In genomic region chr17:80295559-80295958, GRCh38 we compare ENCODE assay signal across 21 cellular contexts. TPM values are rescaled to one million over a fixed set of nuclear protein-coding genes. Genes with fewer than 3 reads are reported as not detected.
DNase-seq lines count a peak whose midpoint lies in the region; ATAC-seq and TF ChIP-seq lines count a peak whose summit lies in the region.
"Had no signal": no experiment of that assay in that cellular context is flagged by ENCODE, and none has a peak within 500 bp of the region (broad histone marks: within the 10 kb centered on the region; RNA-seq: fewer than 3 reads in every experiment).

No MANE protein-coding gene starts in this region.

- H4K20me1 ChIP-seq in hepatocyte (ENCODE audit: insufficient read depth, poor library complexity, severe bottlenecking) = no peaks in the 10 kb centered on the region

- H3K36me3 Mint-ChIP-seq in activated CD4-positive, alpha-beta T cell treated with anti-CD3 and anti-CD28 coated beads for 36 hours (ENCODE audit: low read depth) = peaks cover 78% of the 10 kb centered on the region
- H3K36me3 Mint-ChIP-seq in stimulated activated naive CD8-positive, alpha-beta T cell treated with anti-CD3 and anti-CD28 coated beads, Interleukin-15, Interleukin-2, amounts not matched to agents 100 ng/mL and 50 ng/mL, for 24 hours (ENCODE audit: low read depth) = peaks cover 75% of the 10 kb centered on the region
- peaks cover 8% of the 10 kb centered on the region for H3K36me3 Mint-ChIP-seq in natural killer cell

- H3K9me3 ChIP-seq in hepatocyte (ENCODE audit: low read depth) = no peaks in the 10 kb centered on the region
- no peaks in the 10 kb centered on the region for H3K9me3 ChIP-seq in upper lobe of left lung
- H3K9me3 ChIP-seq: Peyer's patch had no signal

- POLR2A ChIA-PET in activated CD4-positive, alpha-beta T cell treated with anti-CD3 and anti-CD28 coated beads for 36 hours (lab: Charles Lee) = interaction anchor here (0.7 kb wide), 1 partner anchor 31 kb away, joined by 7 read pairs; no protein-coding TSS in a partner anchor

- TF ChIP-seq EP300 in upper lobe of left lung (IDR thresholded peaks at IDR 0.05) = no peak

- CTCF ChIA-PET in activated CD4-positive, alpha-beta T cell treated with anti-CD3 and anti-CD28 coated beads for 36 hours (lab: Charles Lee) = interaction anchor here (2.1 kb wide), 1 partner anchor 213 kb away, joined by 6 read pairs; no protein-coding TSS in a partner anchor

- H3K27ac ChIP-seq in hepatocyte (no peak overlapping the region), upper lobe of left lung (no peak overlapping the region)
- H3K27ac ChIP-seq: Peyer's patch had no signal

- H3K4me3 ChIP-seq in hepatocyte (no peak overlapping the region), upper lobe of left lung (no peak overlapping the region)
- H3K4me3 ChIP-seq: Peyer's patch had no signal

- H3K27ac Mint-ChIP-seq in activated CD4-positive, alpha-beta T cell treated with anti-CD3 and anti-CD28 coated beads for 36 hours = peak overlapping the region; percentile 42
- peak overlapping the region; percentile 58 for H3K27ac Mint-ChIP-seq in stimulated activated naive CD8-positive, alpha-beta T cell treated with anti-CD3 and anti-CD28 coated beads, Interleukin-15, Interleukin-2, amounts not matched to agents 100 ng/mL and 50 ng/mL, for 24 hours
- peak overlapping the region; percentile 21 to 77 for H3K27ac Mint-ChIP-seq in natural killer cell
- H3K27ac Mint-ChIP-seq: B cell, IgD-negative memory B cell had no signal

- no peak overlapping the region for H3K4me2 ChIP-seq in hepatocyte

- H3K36me3 ChIP-seq in hepatocyte (replicated peaks; ENCODE audit: insufficient read depth, low read depth) = no peaks in the 10 kb centered on the region
- peaks cover 61 to 100% (median 94%) of the 10 kb centered on the region in 4 donors for H3K36me3 ChIP-seq in upper lobe of left lung

- H2AFZ ChIP-seq in hepatocyte = no peak overlapping the region

- TF ChIP-seq POLR2A in upper lobe of left lung (IDR thresholded peaks at IDR 0.05) = no peak

- no peak for ATAC-seq in activated CD4-positive, alpha-beta T cell treated with anti-CD3 and anti-CD28 coated beads for 36 hours
- no peak for ATAC-seq in stimulated activated naive CD8-positive, alpha-beta T cell treated with anti-CD3 and anti-CD28 coated beads, Interleukin-15, Interleukin-2, amounts not matched to agents 100 U/mL and 50 U/mL, for 24 hours
- ATAC-seq in natural killer cell (no peak), upper lobe of left lung (ENCODE audit: low FRiP score in 2 of 2) (no peak)
- ATAC-seq: HCT116 had no signal

- TF ChIP-seq CTCF in natural killer cell (IDR thresholded peaks at IDR 0.05) (no peak), hepatocyte (IDR thresholded peaks at IDR 0.05; ENCODE audit: poor library complexity) (no peak), upper lobe of left lung (IDR thresholded peaks at IDR 0.05) (no peak)

- DNase-seq in activated CD4-positive, alpha-beta T cell treated with anti-CD3 and anti-CD28 coated beads for 36 hours = no peak
- no peak for DNase-seq in activated CD4-positive, alpha-beta T cell treated with anti-CD3 and anti-CD28 coated beads for 4 hours
- no peak for DNase-seq in stimulated activated naive CD8-positive, alpha-beta T cell treated with anti-CD3 and anti-CD28 coated beads, Interleukin-15, Interleukin-2, amounts not matched to agents 100 U/mL and 50 U/mL, for 24 hours
- DNase-seq in natural killer cell (no peak), hepatocyte (ENCODE audit: low spot score) (no peak), upper lobe of left lung (no peak), A172 (ENCODE audit: low spot score) (no peak)
- DNase-seq: EL, GF-D8, NCI-H1694, NCI-H2081, NCI-H2171, NCI-H345, NCI-H524 treated with DMSO at 0.1 percent for 48 hours, NCI-H82, Peyer's patch had no signal

- WGBS in hepatocyte (ENCODE audit: low lambda C conversion rate, missing lambda C conversion rate) = 96% methylated on average over 6 of the region's 6 CpGs
- 86 to 87% methylated on average over 6 of the region's 6 CpGs for WGBS in upper lobe of left lung, 2 donors

- H3K4me1 ChIP-seq in hepatocyte (ENCODE audit: insufficient read depth) (no peaks in the 10 kb centered on the region), upper lobe of left lung (no peaks in the 10 kb centered on the region)
- H3K4me1 ChIP-seq: Peyer's patch had no signal

- no peaks in the 10 kb centered on the region for H3K27me3 ChIP-seq in hepatocyte
- no peaks in the 10 kb centered on the region for H3K27me3 ChIP-seq in upper lobe of left lung
- H3K27me3 ChIP-seq: Peyer's patch had no signal

- H3K79me2 ChIP-seq in hepatocyte = no peaks in the 10 kb centered on the region

- H3K27me3 Mint-ChIP-seq in activated CD4-positive, alpha-beta T cell treated with anti-CD3 and anti-CD28 coated beads for 36 hours = no peaks in the 10 kb centered on the region
- H3K27me3 Mint-ChIP-seq in stimulated activated naive CD8-positive, alpha-beta T cell treated with anti-CD3 and anti-CD28 coated beads, Interleukin-15, Interleukin-2, amounts not matched to agents 100 ng/mL and 50 ng/mL, for 24 hours = no peaks in the 10 kb centered on the region
- no peaks in the 10 kb centered on the region for H3K27me3 Mint-ChIP-seq in natural killer cell (ENCODE audit: low read depth in 2 of 2)
- H3K27me3 Mint-ChIP-seq: B cell, IgD-negative memory B cell had no signal

- intact Hi-C loops in activated CD4-positive, alpha-beta T cell treated with anti-CD3 and anti-CD28 coated beads for 36 hours (cut with DNase I, micrococcal nuclease) = no loop called here
- intact Hi-C loops in natural killer cell (cut with micrococcal nuclease) = no loop called here

- H3K9me2 ChIP-seq in hepatocyte (replicated peaks; ENCODE audit: insufficient read depth) = no peaks in the 10 kb centered on the region

- H3K4me1 Mint-ChIP-seq in activated CD4-positive, alpha-beta T cell treated with anti-CD3 and anti-CD28 coated beads for 36 hours = peaks cover 8% of the 10 kb centered on the region
- H3K4me1 Mint-ChIP-seq in stimulated activated naive CD8-positive, alpha-beta T cell treated with anti-CD3 and anti-CD28 coated beads, Interleukin-15, Interleukin-2, amounts not matched to agents 100 ng/mL and 50 ng/mL, for 24 hours (ENCODE audit: low read depth) = peaks cover 8% of the 10 kb centered on the region
- H3K4me1 Mint-ChIP-seq in natural killer cell = peaks cover 13 to 20% of the 10 kb centered on the region in 2 donors
- H3K4me1 Mint-ChIP-seq: B cell, CD14-positive monocyte had no signal

- H3K4me3 Mint-ChIP-seq in activated CD4-positive, alpha-beta T cell treated with anti-CD3 and anti-CD28 coated beads for 36 hours = no peak overlapping the region
- H3K4me3 Mint-ChIP-seq in stimulated activated naive CD8-positive, alpha-beta T cell treated with anti-CD3 and anti-CD28 coated beads, Interleukin-15, Interleukin-2, amounts not matched to agents 100 ng/mL and 50 ng/mL, for 24 hours = no peak overlapping the region
- no peak overlapping the region for H3K4me3 Mint-ChIP-seq in natural killer cell
- H3K4me3 Mint-ChIP-seq: B cell, CD14-positive monocyte, IgD-negative memory B cell had no signal

- no peaks in the 10 kb centered on the region for H3K9me3 Mint-ChIP-seq in activated CD4-positive, alpha-beta T cell treated with anti-CD3 and anti-CD28 coated beads for 36 hours (ENCODE audit: low read depth)
- H3K9me3 Mint-ChIP-seq in stimulated activated naive CD8-positive, alpha-beta T cell treated with anti-CD3 and anti-CD28 coated beads, Interleukin-15, Interleukin-2, amounts not matched to agents 100 ng/mL and 50 ng/mL, for 24 hours = no peaks in the 10 kb centered on the region
- no peaks in the 10 kb centered on the region for H3K9me3 Mint-ChIP-seq in natural killer cell
- H3K9me3 Mint-ChIP-seq: IgD-negative memory B cell had no signal

RNA-seq across cellular contexts. Expression of gene RNF213, which starts 34.9 kb away (rescaled TPM):
- total RNA-seq in activated CD4-positive, alpha-beta T cell treated with anti-CD3 and anti-CD28 coated beads for 36 hours = 100 to 1,000 TPM; 334 to 366 TPM
- total RNA-seq in natural killer cell (1,000 to 10,000 TPM in 2 of 3 donors, 100 to 1,000 TPM in 1; 929 to 1,120 (median 1,060) TPM), hepatocyte (53.1 and 57.4 TPM in 2 replicates), upper lobe of left lung (100 to 1,000 TPM; 135 to 619 (median 207) TPM)
- polyA plus RNA-seq in hepatocyte = 21.1 and 32.6 TPM in 2 replicates
- total RNA-seq in A172 (2014; rRNA removed; shearing (Covaris generic)) = 63.3 and 66.2 TPM in 2 replicates
